Comparison of ENCODE assay signal across 20 cellular contexts in the genomic region with DNA sequence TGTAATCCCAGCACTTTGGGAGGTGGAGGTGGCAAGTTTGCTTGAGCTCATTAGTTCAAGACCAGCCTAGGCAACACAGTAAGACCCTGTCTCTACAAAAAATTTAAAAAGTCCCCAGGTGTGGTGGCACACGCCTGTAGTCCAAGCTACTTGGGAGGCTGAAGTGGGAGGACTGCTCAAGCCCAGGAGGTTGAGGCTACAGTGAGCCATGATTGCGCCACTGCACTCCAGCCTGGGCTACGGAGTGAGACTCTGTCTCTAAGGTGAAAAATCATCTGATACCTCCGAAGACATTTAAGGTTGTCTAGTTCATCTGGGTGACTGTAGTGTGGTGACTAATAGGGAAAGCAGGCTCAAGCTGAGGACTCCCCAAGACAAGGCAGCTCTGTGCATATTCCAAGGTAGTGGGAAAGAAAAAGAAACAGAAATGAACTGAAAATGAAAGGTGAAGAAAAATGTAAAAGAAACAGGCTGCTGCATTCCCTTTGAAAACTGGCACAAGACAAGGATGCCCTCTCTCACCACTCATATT. TPM values are rescaled to one million over a fixed set of nuclear protein-coding genes. Genes with fewer than 3 reads are reported as not detected.
DNase-seq lines count a peak whose midpoint lies in the region; ATAC-seq, FAIRE-seq and TF ChIP-seq lines count a peak whose summit lies in the region.
"Had no signal": no experiment of that assay in that cellular context is flagged by ENCODE, and none has a peak within 500 bp of the region (broad histone marks: within the 10 kb centered on the region; RNA-seq: fewer than 3 reads in every experiment).

No MANE protein-coding gene starts in this region.

- FAIRE-seq in astrocyte (lab: Jason Lieb, UNC) = no peak

- no peaks in the 10 kb centered on the region for H3K36me3 ChIP-seq in astrocyte (ENCODE audit: insufficient read depth, low read length)
- no peaks in the 10 kb centered on the region for H3K36me3 ChIP-seq in aorta (ENCODE audit: control insufficient read depth in 1 of 2, insufficient read depth in 2 of 2, low read length in 1 of 2)
- H3K36me3 ChIP-seq: SJSA1, uterus had no signal

- H3K4me1 Mint-ChIP-seq in HFFc6 (ENCODE audit: low read depth) = peaks cover 44% of the 10 kb centered on the region
- H3K4me1 Mint-ChIP-seq in astrocyte (ENCODE audit: low read depth, unreplicated experiment) = peaks cover 14% of the 10 kb centered on the region

- no peak overlapping the region for H3K4me2 ChIP-seq in astrocyte (ENCODE audit: low read length)
- H3K4me2 ChIP-seq: KMS-11 had no signal

- H3K9me3 Mint-ChIP-seq in HFFc6 = peaks cover 4% of the 10 kb centered on the region; the same call in 1 of the 2 replicates
- H3K9me3 Mint-ChIP-seq in astrocyte (ENCODE audit: unreplicated experiment) = no peaks in the 10 kb centered on the region
- H3K9me3 Mint-ChIP-seq: dendritic cell treated with granulocyte-macrophage colony-stimulating factor and Interleukin-4, amounts not matched to agents 40 ng/mL and 50 ng/mL, for 4 days had no signal

- no peaks in the 10 kb centered on the region for H3K27me3 ChIP-seq in astrocyte (ENCODE audit: insufficient read depth, low read length)
- no peaks in the 10 kb centered on the region for H3K27me3 ChIP-seq in aorta (ENCODE audit: control insufficient read depth in 1 of 2, insufficient read depth in 2 of 2, low read length in 1 of 2)
- H3K27me3 ChIP-seq: SJSA1, uterus had no signal

- H3K27ac Mint-ChIP-seq in HFFc6 (peak overlapping the region; percentile 15), astrocyte (ENCODE audit: unreplicated experiment) (peak overlapping the region; percentile 2)
- H3K27ac Mint-ChIP-seq: dendritic cell treated with granulocyte-macrophage colony-stimulating factor and Interleukin-4, amounts not matched to agents 40 ng/mL and 50 ng/mL, for 4 days had no signal

- H3K36me3 Mint-ChIP-seq in HFFc6 (ENCODE audit: low read depth) (peaks cover 5% of the 10 kb centered on the region; the same call in 1 of the 2 replicates), astrocyte (ENCODE audit: low read depth, unreplicated experiment) (peaks cover 6% of the 10 kb centered on the region)

- no peak overlapping the region for H3K9ac ChIP-seq in astrocyte (ENCODE audit: low read length)
- H3K9ac ChIP-seq: KMS-11 had no signal

- intact Hi-C loops in aorta (cut with DNase I) = no loop called here

- in situ Hi-C loops in KBM-7 (cut with MboI; ENCODE audit: low pct_unique_long_range_greater_than_20kb, low sequenced_read_pairs) = no loop called here

- H4K20me1 ChIP-seq in astrocyte (ENCODE audit: insufficient read depth, low read length) = peaks cover 69% of the 10 kb centered on the region

- H3K4me1 ChIP-seq in astrocyte (ENCODE audit: insufficient read depth, low read length) (no peaks in the 10 kb centered on the region), aorta (ENCODE audit: control insufficient read depth in 1 of 2, insufficient read depth in 2 of 2, low read length in 2 of 2) (peaks cover 2 to 4% of the 10 kb centered on the region in 2 donors)
- H3K4me1 ChIP-seq: SJSA1, uterus had no signal

- no peak for ATAC-seq in aorta (ENCODE audit: low FRiP score)

- DNase-seq in EH (ENCODE audit: low read depth) = peak; percentile 33
- DNase-seq in HFFc6 = peak; percentile 17
- DNase-seq in astrocyte (ENCODE audit: low read depth) = peak; percentile 26
- DNase-seq in iris pigment epithelial cell (ENCODE audit: low read depth) = peak; percentile 54
- no peak for DNase-seq in aorta
- no peak for DNase-seq in stimulated activated CD4-positive, alpha-beta T cell treated with anti-CD3 and anti-CD28 coated beads, Interleukin-12 subunit alpha, Interleukin-12 subunit beta, amount 100 ng/mL, for 4 hours
- DNase-seq in KBM-7 = no peak
- DNase-seq: AML-193; Caco-2; H7; left ventricle myocardium superior; NCI-H1105; NCI-H2081 treated with DMSO at 0.1 percent for 48 hours; NCI-H510A treated with DMSO at 0.1 percent for 48 hours; stimulated activated CD4-positive, alpha-beta T cell treated with anti-CD3 and anti-CD28 coated beads, Interleukin-4, amount 100 ng/mL, for 1 hour; substantia nigra; uterus had no signal

- H3K79me2 ChIP-seq in astrocyte (ENCODE audit: insufficient read depth, low read length) = peaks cover 84% of the 10 kb centered on the region

- TF ChIP-seq CTCF in HFFc6 (IDR thresholded peaks at IDR 0.05) = no peak
- no peak for TF ChIP-seq CTCF in astrocyte (IDR thresholded peaks at IDR 0.05; ENCODE audit: insufficient read depth, low read depth, low read length)

- H3K4me3 Mint-ChIP-seq in HFFc6 (peak overlapping the region; percentile 32), astrocyte (ENCODE audit: unreplicated experiment) (no peak overlapping the region)
- H3K4me3 Mint-ChIP-seq: dendritic cell treated with granulocyte-macrophage colony-stimulating factor and Interleukin-4, amounts not matched to agents 40 ng/mL and 50 ng/mL, for 4 days had no signal

- H3K9me3 ChIP-seq in astrocyte (ENCODE audit: insufficient read depth, low read depth, low read length) (no peaks in the 10 kb centered on the region), aorta (ENCODE audit: control insufficient read depth, low read length) (no peaks in the 10 kb centered on the region)
- H3K9me3 ChIP-seq: Caco-2, SJSA1, uterus had no signal

- H3K27me3 Mint-ChIP-seq in HFFc6 (ENCODE audit: insufficient read depth) (no peaks in the 10 kb centered on the region; the same call in 1 of the 2 replicates), astrocyte (ENCODE audit: low read depth, unreplicated experiment) (no peaks in the 10 kb centered on the region)
- H3K27me3 Mint-ChIP-seq: dendritic cell treated with granulocyte-macrophage colony-stimulating factor and Interleukin-4, amounts not matched to agents 40 ng/mL and 50 ng/mL, for 4 days had no signal

- H2AFZ ChIP-seq in astrocyte (ENCODE audit: low read depth, low read length) = no peak overlapping the region

- 84 to 96% methylated on average over 4 of the region's 4 CpGs for WGBS in aorta, 2 donors

- H3K27ac ChIP-seq in astrocyte (ENCODE audit: low read depth, low read length) = no peak overlapping the region
- H3K27ac ChIP-seq in aorta (ENCODE audit: low read depth in 1 of 2, low read length in 2 of 2) = no peak overlapping the region
- H3K27ac ChIP-seq: KMS-11, SJSA1, uterus had no signal

- H3K4me3 ChIP-seq in astrocyte (ENCODE audit: insufficient read depth, low read depth, low read length) (no peak overlapping the region), aorta (ENCODE audit: low read length in 2 of 2) (no peak overlapping the region)
- H3K4me3 ChIP-seq: SJSA1, uterus had no signal

RNA-seq across cellular contexts. Expression of a gene that starts 23.3 kb away (rescaled TPM):
- total RNA-seq in HFFc6 (2021; fragmentation: NEBNext Ultra II Directional; extraction: Animal tissue kit (Norgen Biotek cat#: 25700)) = 10 to 100 TPM; 29.0 to 32.8 (median 30.4) TPM
- total RNA-seq in astrocyte (70.0 and 72.0 TPM in 2 replicates), aorta (100 to 1,000 TPM; 141 TPM)
- polyA plus RNA-seq in aorta = 10 to 100 TPM; 12.8 to 30.8 TPM

Comparison
In these comparisons a context has a peak if more than half of its experiments do, and no peak if none do; other contexts are left out.
1. DNase-seq: peak in EH (single experiment), HFFc6 (single experiment), astrocyte (single experiment) and iris pigment epithelial cell (single experiment); none in aorta (0 of 2), stimulated activated CD4-positive, alpha-beta T cell treated with anti-CD3 and anti-CD28 coated beads, Interleukin-12 subunit alpha, Interleukin-12 subunit beta, amount 100 ng/mL, for 4 hours (single experiment) and KBM-7 (single experiment).